In the genomic region with DNA sequence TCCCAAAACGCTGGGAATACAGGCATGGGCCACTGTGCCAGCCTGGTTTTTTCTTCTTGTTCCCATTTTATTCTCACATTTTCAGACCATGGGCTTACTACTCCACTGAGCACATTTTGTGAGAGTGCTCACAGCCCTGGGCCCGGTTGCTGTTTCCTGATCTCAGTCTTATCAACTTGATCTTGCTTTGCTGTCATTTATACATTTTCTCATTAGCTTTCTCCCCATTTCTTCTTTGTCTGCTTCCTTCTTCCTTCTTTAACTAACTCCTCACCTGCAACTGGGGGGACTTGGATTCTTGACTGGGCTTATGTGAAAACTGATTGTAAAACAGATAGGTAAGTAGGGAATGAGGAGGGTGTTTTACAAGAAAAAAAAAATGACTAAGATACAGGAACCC, we compare ENCODE assay signal across 19 cellular contexts.
A peak's percentile ranks its signal among the peaks of the same experiment; 100 is the strongest.
DNase-seq lines count a peak whose midpoint lies in the region; ATAC-seq lines count a peak whose summit lies in the region.
"Had no signal": no experiment of that assay in that cellular context is flagged by ENCODE, and none has a peak within 500 bp of the region (broad histone marks: within the 10 kb centered on the region; RNA-seq: fewer than 3 reads in every experiment).

No MANE protein-coding gene starts in this region.

- H3K4me1 ChIP-seq in thymus (ENCODE audit: control insufficient read depth, insufficient read depth, low read length), result peaks cover 27% of the 10 kb centered on the region
- peaks cover 2% of the 10 kb centered on the region for H3K4me1 ChIP-seq in right cardiac atrium (ENCODE audit: control insufficient read depth, insufficient read depth, low read length)
- H3K4me1 ChIP-seq: Caco-2 had no signal

- CTCF ChIA-PET in activated CD8-positive, alpha-beta T cell treated with anti-CD3 and anti-CD28 coated beads, Interleukin-2, amount 10 ng/mL, durations not matched to agents 7 days and 5 days (lab: Charles Lee), result interaction anchor here (0.7 to 16.5 kb wide), 4 partner anchors 9 to 47 kb away, joined by 3 to 211 read pairs (median 18); no protein-coding TSS in a partner anchor

- H3K9me3 Mint-ChIP-seq in activated CD8-positive, alpha-beta T cell treated with anti-CD3 and anti-CD28 coated beads, Interleukin-2, amount 10 ng/mL, durations not matched to agents 7 days and 5 days (ENCODE audit: insufficient read depth), result no peaks in the 10 kb centered on the region
- H3K9me3 Mint-ChIP-seq: naive B cell had no signal

- H3K36me3 Mint-ChIP-seq in activated CD8-positive, alpha-beta T cell treated with anti-CD3 and anti-CD28 coated beads, Interleukin-2, amount 10 ng/mL, durations not matched to agents 7 days and 5 days (ENCODE audit: low read depth), result peaks cover 5% of the 10 kb centered on the region
- H3K36me3 Mint-ChIP-seq: naive B cell had no signal

- ATAC-seq in activated CD8-positive, alpha-beta T cell treated with anti-CD3 and anti-CD28 coated beads, Interleukin-2, amount 10 ng/mL, durations not matched to agents 7 days and 5 days, result peak; percentile 30
- no peak for ATAC-seq in right cardiac atrium
- ATAC-seq: GM12878 had no signal

- POLR2A ChIA-PET in activated CD8-positive, alpha-beta T cell treated with anti-CD3 and anti-CD28 coated beads, Interleukin-2, amount 10 ng/mL, durations not matched to agents 7 days and 5 days (lab: Charles Lee), result interaction anchor here (0.7 to 2.3 kb wide), 4 partner anchors 9 to 21 kb away, joined by 3 to 9 read pairs (median 4); no protein-coding TSS in a partner anchor

- WGBS in thymus, result 37% methylated on average over 2 of the region's 2 CpGs
- WGBS in right cardiac atrium, result 76% methylated on average over 2 of the region's 2 CpGs

- no peak overlapping the region for H3K27ac Mint-ChIP-seq in activated CD8-positive, alpha-beta T cell treated with anti-CD3 and anti-CD28 coated beads, Interleukin-2, amount 10 ng/mL, durations not matched to agents 7 days and 5 days
- H3K27ac Mint-ChIP-seq: naive B cell had no signal

- intact Hi-C loops in right cardiac atrium (cut with DNase I), result no loop called here

- H3K27me3 ChIP-seq in thymus (ENCODE audit: control insufficient read depth, insufficient read depth) (no peaks in the 10 kb centered on the region), right cardiac atrium (ENCODE audit: control insufficient read depth, insufficient read depth) (no peaks in the 10 kb centered on the region)

- H3K27me3 Mint-ChIP-seq in activated CD8-positive, alpha-beta T cell treated with anti-CD3 and anti-CD28 coated beads, Interleukin-2, amount 10 ng/mL, durations not matched to agents 7 days and 5 days (ENCODE audit: low read depth), result no peaks in the 10 kb centered on the region

- H3K9me3 ChIP-seq in thymus (ENCODE audit: control insufficient read depth), result no peaks in the 10 kb centered on the region
- no peaks in the 10 kb centered on the region for H3K9me3 ChIP-seq in right cardiac atrium (ENCODE audit: control insufficient read depth, low read length)
- H3K9me3 ChIP-seq: Caco-2 had no signal

- H3K36me3 ChIP-seq in thymus (ENCODE audit: control insufficient read depth, insufficient read depth), result no peaks in the 10 kb centered on the region

- peak overlapping the region; percentile 37 for H3K27ac ChIP-seq in thymus (ENCODE audit: low read depth)
- H3K27ac ChIP-seq in right cardiac atrium (ENCODE audit: low read length), result no peak overlapping the region
- H3K27ac ChIP-seq: HL-60 had no signal

- DNase-seq in stimulated activated CD4-positive, alpha-beta T cell treated with anti-CD3 and anti-CD28 coated beads, Interleukin-15, amount 100 ng/mL, for 24 hours, result peak; percentile 39
- no peak for DNase-seq in stimulated activated CD4-positive, alpha-beta T cell treated with anti-CD3 and anti-CD28 coated beads, Interleukin-4, amount 100 ng/mL, for 24 hours
- DNase-seq in activated CD8-positive, alpha-beta T cell treated with anti-CD3 and anti-CD28 coated beads, Interleukin-2, amount 10 ng/mL, durations not matched to agents 7 days and 5 days, result peak; percentile 50
- DNase-seq in kidney tubule cell (ENCODE audit: low spot score) (peak; percentile 54), right cardiac atrium (no peak), T-helper 9 cell (no peak), ureter (ENCODE audit: low spot score) (no peak)
- DNase-seq: activated T-cell treated with anti-CD3 and anti-CD28 coated beads, Interleukin-2, amount 50 U/mL, for 1 hour; Caco-2; cerebellar nuclear complex; foreskin fibroblast; Kasumi-1; naive B cell; NCI-H1436; substantia nigra had no signal

- H3K4me3 ChIP-seq in thymus (ENCODE audit: low read length) (no peak overlapping the region), right cardiac atrium (ENCODE audit: low read length) (no peak overlapping the region)
- H3K4me3 ChIP-seq: GM12878, lung had no signal

- no peak overlapping the region for H3K4me3 Mint-ChIP-seq in activated CD8-positive, alpha-beta T cell treated with anti-CD3 and anti-CD28 coated beads, Interleukin-2, amount 10 ng/mL, durations not matched to agents 7 days and 5 days
- H3K4me3 Mint-ChIP-seq: naive B cell had no signal

- peaks cover 46% of the 10 kb centered on the region for H3K4me1 Mint-ChIP-seq in activated CD8-positive, alpha-beta T cell treated with anti-CD3 and anti-CD28 coated beads, Interleukin-2, amount 10 ng/mL, durations not matched to agents 7 days and 5 days (ENCODE audit: low read depth)
- H3K4me1 Mint-ChIP-seq: naive B cell had no signal

Comparison
In these comparisons a context has a peak if more than half of its experiments do, and no peak if none do; other contexts are left out.
1. DNase-seq: peak in stimulated activated CD4-positive, alpha-beta T cell treated with anti-CD3 and anti-CD28 coated beads, Interleukin-15, amount 100 ng/mL, for 24 hours (single experiment), activated CD8-positive, alpha-beta T cell treated with anti-CD3 and anti-CD28 coated beads, Interleukin-2, amount 10 ng/mL, durations not matched to agents 7 days and 5 days (single experiment) and kidney tubule cell (single experiment); none in stimulated activated CD4-positive, alpha-beta T cell treated with anti-CD3 and anti-CD28 coated beads, Interleukin-4, amount 100 ng/mL, for 24 hours (single experiment), right cardiac atrium (0 of 3), T-helper 9 cell (single experiment) and ureter (single experiment).